19 cellular contexts compared by ENCODE assay signal in genomic region chr2:39547811-39548719, GRCh38.
DNase-seq lines count a peak whose midpoint lies in the region; ATAC-seq and TF ChIP-seq lines count a peak whose summit lies in the region.
"Had no signal": no experiment of that assay in that cellular context is flagged by ENCODE, and none has a peak within 500 bp of the region (broad histone marks: within the 10 kb centered on the region; RNA-seq: fewer than 3 reads in every experiment).

No MANE protein-coding gene starts in this region.

- in situ Hi-C loops in mammary epithelial cell (cut with MboI; ENCODE audit: low sequenced_read_pairs in 2 of 2), result no loop called here

- BruUV-seq in PC-3 (replicated peaks; lab: Mats Ljungman, UMichigan) (no TSS peak), mammary epithelial cell (replicated peaks; lab: Mats Ljungman, UMichigan) (no TSS peak)

- intact Hi-C loops in PC-3 (cut with micrococcal nuclease) (loop anchor here (2.0 kb wide), 1 partner anchor 17 kb away; no protein-coding TSS in a partner anchor), mammary epithelial cell (cut with micrococcal nuclease) (loop anchor here (1.0 kb wide), 1 partner anchor 25 kb away; no protein-coding TSS in a partner anchor), heart left ventricle (cut with DNase I) (no loop called here)

- dilution Hi-C loops in mammary epithelial cell (cut with HindIII; ENCODE audit: low sequenced_read_pairs), result no loop called here

- no peak for TF ChIP-seq POLR2A in heart left ventricle (IDR thresholded peaks at IDR 0.05)

- H3K9ac ChIP-seq in PC-3 (ENCODE audit: low read length) (no peak overlapping the region), mammary epithelial cell (ENCODE audit: insufficient read depth, low read length) (peak overlapping the region; percentile 54), mesendoderm (ENCODE audit: low read length) (no peak overlapping the region)
- H3K9ac ChIP-seq: neural progenitor cell had no signal

- CTCF ChIA-PET in PC-3 (lab: Charles Lee) (no interaction called here), mammary epithelial cell (lab: Charles Lee; ENCODE audit: low non-redundant PET) (interaction anchor here (0.6 to 0.8 kb wide), 2 partner anchors 23 to 365 kb away, joined by 3 to 6 read pairs; no protein-coding TSS in a partner anchor)

- no peak overlapping the region for H3K18ac ChIP-seq in mesendoderm (ENCODE audit: low read length)

- WGBS in mammary epithelial cell (ENCODE audit: low coverage, missing lambda C conversion rate), result 20% methylated on average over 9 of the region's 9 CpGs
- WGBS in mesendoderm (ENCODE audit: extremely low coverage, insufficient coverage, low lambda C conversion rate), result no CpG with 5 or more reads among the region's 9 CpGs
- 92 to 95% (median 93%) methylated on average over 9 of the region's 9 CpGs for WGBS in heart left ventricle, 4 donors

- no peak overlapping the region for H3K23ac ChIP-seq in mesendoderm (ENCODE audit: low read length)

- H4K5ac ChIP-seq in mesendoderm (ENCODE audit: low read length), result no peak overlapping the region

- H3K9me2 ChIP-seq in PC-3 (replicated peaks; ENCODE audit: low read length), result no peaks in the 10 kb centered on the region

- H3K27ac ChIP-seq in PC-3 (ENCODE audit: low read length) (no peak overlapping the region), mammary epithelial cell (ENCODE audit: insufficient read depth, low read depth, low read length) (peak overlapping the region; percentile 92), mesendoderm (ENCODE audit: low read depth, low read length) (no peak overlapping the region), heart left ventricle (no peak overlapping the region)
- H3K27ac ChIP-seq: neural progenitor cell, right atrium auricular region, vagina had no signal

- H3K79me2 ChIP-seq in PC-3 (ENCODE audit: low read length) (no peaks in the 10 kb centered on the region), mammary epithelial cell (ENCODE audit: insufficient read depth, low read length) (no peaks in the 10 kb centered on the region), mesendoderm (ENCODE audit: control insufficient read depth, insufficient read depth, low read length) (no peaks in the 10 kb centered on the region)

- H3K4me3 ChIP-seq in PC-3 (ENCODE audit: low read length) (no peak overlapping the region), mammary epithelial cell (replicated peaks in 1 of 3; ENCODE audit: insufficient read depth in 1 of 3, low read depth in 2 of 3, low read length in 3 of 3) (no peak overlapping the region), mesendoderm (ENCODE audit: low read length) (no peak overlapping the region), heart left ventricle (no peak overlapping the region)
- H3K4me3 ChIP-seq: neural progenitor cell, right atrium auricular region, vagina had no signal

- POLR2A ChIA-PET in PC-3 (lab: Charles Lee; ENCODE audit: unreplicated experiment), result interaction anchor here (0.6 kb wide), 1 partner anchor 24 kb away, joined by 5 read pairs; no protein-coding TSS in a partner anchor

- no peak overlapping the region for H2BK120ac ChIP-seq in mesendoderm (ENCODE audit: low read depth, low read length)

- no peak overlapping the region for H3K4ac ChIP-seq in mesendoderm (ENCODE audit: low read depth, low read length)

- no peak overlapping the region for H2BK5ac ChIP-seq in mesendoderm (ENCODE audit: low read length)

- H3K4me1 ChIP-seq in PC-3 (ENCODE audit: insufficient read depth, low read length) (peaks cover 30% of the 10 kb centered on the region), mammary epithelial cell (ENCODE audit: insufficient read depth, low read length) (peaks cover 41% of the 10 kb centered on the region), mesendoderm (ENCODE audit: control insufficient read depth, low read depth, low read length) (peaks cover 4% of the 10 kb centered on the region), heart left ventricle (peaks cover 0 to 12% (median 6%) of the 10 kb centered on the region in 12 donors)
- H3K4me1 ChIP-seq: right atrium auricular region, vagina had no signal

- H3K27me3 ChIP-seq in PC-3 (ENCODE audit: low read length) (no peaks in the 10 kb centered on the region), mammary epithelial cell (ENCODE audit: insufficient read depth, low read length) (no peaks in the 10 kb centered on the region), mesendoderm (ENCODE audit: insufficient read depth, low read length, poor library complexity) (no peaks in the 10 kb centered on the region), heart left ventricle (no peaks in the 10 kb centered on the region)
- H3K27me3 ChIP-seq: neural progenitor cell, right atrium auricular region, vagina had no signal

- ATAC-seq in PC-3 (no peak), GM18909 (IDR thresholded peaks at IDR 0.05; ENCODE audit: poor library complexity, unreplicated experiment) (no peak), heart left ventricle (no peak), HG03442 (IDR thresholded peaks at IDR 0.05; ENCODE audit: unreplicated experiment) (no peak)
- ATAC-seq: left cardiac atrium had no signal

- H3K36me3 ChIP-seq in PC-3 (ENCODE audit: low read depth, low read length) (no peaks in the 10 kb centered on the region), mammary epithelial cell (ENCODE audit: insufficient read depth, low read length) (no peaks in the 10 kb centered on the region), mesendoderm (ENCODE audit: control insufficient read depth, insufficient read depth, low read length) (no peaks in the 10 kb centered on the region), heart left ventricle (no peaks in the 10 kb centered on the region)
- H3K36me3 ChIP-seq: neural progenitor cell, right atrium auricular region, vagina had no signal

- peak; percentile 100 for DNase-seq in ELR (ENCODE audit: low read depth)
- DNase-seq in PC-3, result peak; percentile 55
- DNase-seq in mammary epithelial cell, result peak; percentile 91
- peak; percentile 61 for DNase-seq in mesendoderm
- DNase-seq in NCI-H2171 (lab: John Stamatoyannopoulos, UW), result no peak
- DNase-seq in heart left ventricle, result no peak
- DNase-seq: activated CD4-positive, alpha-beta T cell treated with anti-CD3 and anti-CD28 coated beads for 4 hours; activated naive CD4-positive, alpha-beta T cell treated with anti-CD3 and anti-CD28 coated beads for 36 hours; hypothalamus; Karpas-422; left cardiac atrium; NCI-H1436 treated with DMSO at 0.1 percent for 48 hours; NCI-H446; SHP77 had no signal

- H3K9me3 ChIP-seq in PC-3 (ENCODE audit: low read length), result peaks cover 12% of the 10 kb centered on the region
- no peaks in the 10 kb centered on the region for H3K9me3 ChIP-seq in mammary epithelial cell (replicated peaks; ENCODE audit: insufficient read depth, low read length)
- H3K9me3 ChIP-seq in heart left ventricle, result peaks cover 0 to 10% (median 0%) of the 10 kb centered on the region in 12 donors
- H3K9me3 ChIP-seq: right atrium auricular region, vagina had no signal

- no peaks in the 10 kb centered on the region for H4K20me1 ChIP-seq in PC-3 (ENCODE audit: low read length)
- H4K20me1 ChIP-seq in mammary epithelial cell (ENCODE audit: insufficient read depth, low read length), result no peaks in the 10 kb centered on the region

- no peak for TF ChIP-seq CTCF in PC-3 (conservative IDR thresholded peaks at IDR 0.05; ENCODE audit: low read depth, low read length)
- TF ChIP-seq CTCF in mammary epithelial cell (conservative IDR thresholded peaks at IDR 0.05 in 1 of 2, IDR thresholded peaks at IDR 0.05 in 1 of 2; ENCODE audit: extremely low read depth in 1 of 2, insufficient read depth in 1 of 2, low read depth in 1 of 2, low read length in 2 of 2), result no peak
- no peak for TF ChIP-seq CTCF in heart left ventricle (IDR thresholded peaks at IDR 0.05)

- H2AK5ac ChIP-seq in mesendoderm (ENCODE audit: low read length), result no peak overlapping the region

- H3F3A ChIP-seq in PC-3 (ENCODE audit: low read length, unreplicated experiment), result peaks cover 4% of the 10 kb centered on the region

- no peak overlapping the region for H3K56ac ChIP-seq in mesendoderm (ENCODE audit: low read length)

- H3K79me1 ChIP-seq in mesendoderm (ENCODE audit: low read length), result no peaks in the 10 kb centered on the region

- no peak overlapping the region for H3K4me2 ChIP-seq in PC-3 (ENCODE audit: low read length)
- H3K4me2 ChIP-seq in mammary epithelial cell (ENCODE audit: insufficient read depth, low read depth, low read length), result peak overlapping the region; percentile 13
- H3K4me2 ChIP-seq in mesendoderm (ENCODE audit: low read length), result no peak overlapping the region
- H3K4me2 ChIP-seq: neural progenitor cell had no signal

- H2AFZ ChIP-seq in PC-3 (ENCODE audit: low read length) (no peak overlapping the region), mammary epithelial cell (ENCODE audit: low read depth, low read length) (peak overlapping the region; percentile 73)
- H2AFZ ChIP-seq: neural progenitor cell had no signal

- H4K8ac ChIP-seq in mesendoderm (ENCODE audit: low read depth, low read length), result no peak overlapping the region

- H2BK15ac ChIP-seq in mesendoderm (replicated peaks; ENCODE audit: low read depth), result no peak overlapping the region

Comparison
In these comparisons a context has a peak if more than half of its experiments do, and no peak if none do; other contexts are left out.
1. DNase-seq: peak in ELR (single experiment), PC-3 (single experiment), mammary epithelial cell (single experiment) and mesendoderm (single experiment); none in NCI-H2171 (single experiment) and heart left ventricle (0 of 5).
2. intact Hi-C loops: an anchor here in PC-3 (2.0 kb wide) and mammary epithelial cell (1.0 kb wide); none called in heart left ventricle.